ENCODE assay signal across 1 cellular context in the genomic region with DNA sequence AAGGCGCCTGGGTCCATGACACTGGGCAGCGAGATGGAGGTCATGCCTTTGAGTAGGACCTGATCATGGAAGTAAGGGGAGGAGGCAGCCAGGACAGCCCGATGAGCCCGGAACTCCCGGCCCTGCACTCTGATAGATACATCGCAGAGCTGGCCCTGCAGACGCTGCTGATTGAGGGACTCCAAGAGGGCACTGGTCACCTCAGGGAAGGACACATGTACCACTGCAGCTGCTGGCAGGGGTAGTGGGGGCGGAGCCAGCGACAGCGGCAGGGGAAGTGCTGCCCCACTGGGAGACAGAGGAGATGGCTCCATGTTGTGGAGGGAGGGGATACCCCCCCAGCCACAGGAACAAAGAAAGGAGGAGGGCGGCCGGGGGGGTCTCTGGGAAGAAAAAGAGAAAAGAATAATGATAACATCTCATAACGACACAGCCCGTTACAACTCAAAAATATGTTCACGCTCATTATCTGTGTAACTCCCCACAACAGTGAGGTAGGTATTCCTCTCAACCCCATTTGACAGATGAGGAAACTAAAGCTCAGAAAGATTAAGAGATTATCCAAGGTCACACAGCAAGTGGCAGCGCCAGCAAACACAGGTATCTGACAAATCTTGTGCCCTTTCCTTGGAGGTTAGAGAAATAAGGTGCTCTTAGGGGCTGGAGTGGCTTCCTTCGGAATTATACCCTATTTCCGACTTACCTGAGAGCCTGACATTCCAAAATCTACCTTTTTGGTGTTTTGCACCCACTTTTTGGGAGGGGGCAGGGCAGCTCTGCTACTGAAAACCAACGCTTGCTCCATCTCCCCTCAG.
TF ChIP-seq lines count a peak whose summit lies in the region.

No MANE protein-coding gene starts in this region.

TF ChIP-seq in endothelial cell of umbilical vein, 7 proteins besides CTCF, POLR2A, EP300 and RAD21:
- TF ChIP-seq POLR2AphosphoS5 (IDR thresholded peaks at IDR 0.05; ENCODE audit: insufficient read depth, low read depth, low read length) = no peak
- TF ChIP-seq MYC (IDR thresholded peaks at IDR 0.05; ENCODE audit: low read depth, low read length) = no peak
- TF ChIP-seq FOS (IDR thresholded peaks at IDR 0.05; ENCODE audit: borderline replicate concordance, insufficient read depth, low read length) = no peak
- no peak for TF ChIP-seq EZH2 (IDR thresholded peaks at IDR 0.05; ENCODE audit: borderline replicate concordance, low read depth, low read length, severe bottlenecking)
- TF ChIP-seq, protein P1, sequence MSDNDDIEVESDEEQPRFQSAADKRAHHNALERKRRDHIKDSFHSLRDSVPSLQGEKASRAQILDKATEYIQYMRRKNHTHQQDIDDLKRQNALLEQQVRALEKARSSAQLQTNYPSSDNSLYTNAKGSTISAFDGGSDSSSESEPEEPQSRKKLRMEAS (IDR thresholded peaks at IDR 0.05; ENCODE audit: insufficient read depth, insufficient read length) = no peak
- TF ChIP-seq GATA2 (IDR thresholded peaks at IDR 0.05; ENCODE audit: insufficient read depth, insufficient read length, low read depth, low read length) = no peak
- no peak for TF ChIP-seq JUN (IDR thresholded peaks at IDR 0.05; ENCODE audit: borderline replicate concordance, insufficient read depth, insufficient read length, low read depth)
